Comparison of ENCODE assay signal across 8 cellular contexts in the genomic region with DNA sequence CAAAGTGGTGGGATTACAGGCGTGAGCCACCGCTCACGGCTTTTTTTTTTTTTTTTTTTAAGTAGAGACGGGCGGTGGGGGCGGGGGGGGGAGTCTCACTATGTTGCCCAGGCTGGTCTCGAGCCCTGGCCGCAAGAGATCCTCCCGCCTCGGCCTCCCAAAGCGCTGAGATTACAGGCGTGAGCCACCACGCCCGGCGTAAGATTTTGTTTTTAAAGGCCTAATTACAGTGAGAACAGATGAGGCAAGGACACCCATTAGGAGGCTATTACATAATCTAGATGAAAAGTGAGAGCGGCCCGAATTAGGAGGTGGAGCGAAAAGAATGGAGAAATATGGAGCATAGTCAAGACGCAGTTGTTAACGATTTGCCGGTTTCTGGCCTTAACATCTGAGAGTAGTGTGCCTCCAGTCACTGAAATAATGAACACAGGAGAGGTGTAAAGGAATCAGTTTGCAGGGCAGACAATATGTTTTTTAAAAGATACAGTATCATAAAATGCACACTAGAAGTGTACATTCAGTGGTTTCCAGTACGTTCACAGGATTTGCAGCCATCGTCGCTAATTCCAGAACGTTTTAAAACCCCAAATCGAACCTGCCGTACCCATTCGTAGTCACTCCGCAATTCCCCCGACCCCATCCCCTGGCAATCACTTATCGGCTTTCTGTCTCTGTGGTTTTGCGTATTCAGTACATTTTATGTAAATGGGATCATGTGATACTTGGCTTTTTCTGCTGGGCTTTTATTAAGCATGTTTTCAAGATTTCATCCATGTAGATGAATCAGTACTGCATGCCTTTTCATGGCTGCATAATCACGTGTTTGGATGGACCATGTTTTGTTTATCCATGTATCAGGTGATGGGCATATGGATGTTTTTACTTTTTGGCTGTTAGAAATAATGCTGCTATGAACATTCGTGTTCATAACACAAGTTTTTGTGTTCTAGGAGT. TPM values are rescaled to one million over a fixed set of nuclear protein-coding genes. Genes with fewer than 3 reads are reported as not detected.
DNase-seq lines count a peak whose midpoint lies in the region; ATAC-seq, FAIRE-seq and TF ChIP-seq lines count a peak whose summit lies in the region.

No MANE protein-coding gene starts in this region.

- H3K27ac ChIP-seq in KMS-11: no peak overlapping the region; the same call in 1 of the 2 replicates

- TF ChIP-seq CTCF in BE2C (IDR thresholded peaks at IDR 0.05; ENCODE audit: low read depth, low read length) (no peak), KMS-11 (conservative IDR thresholded peaks at IDR 0.05; ENCODE audit: low read depth, low read length) (no peak), bronchial epithelial cell (IDR thresholded peaks at IDR 0.05; ENCODE audit: insufficient read depth, low read length, severe bottlenecking) (no peak)

- no peak for FAIRE-seq in bronchial epithelial cell (lab: Jason Lieb, UNC)

- no peaks in the 10 kb centered on the region for H3K36me3 ChIP-seq in BE2C
- H3K36me3 ChIP-seq in KMS-11 (ENCODE audit: insufficient read depth): no peaks in the 10 kb centered on the region
- H3K36me3 ChIP-seq in bronchial epithelial cell (ENCODE audit: control insufficient read depth, insufficient read depth, low read length): peaks cover 2% of the 10 kb centered on the region

- H3K4me1 Mint-ChIP-seq in naive B cell: peaks cover 41 to 49% (median 42%) of the 10 kb centered on the region in 3 donors

- no peaks in the 10 kb centered on the region for H3K4me1 ChIP-seq in BE2C
- peaks cover 16% of the 10 kb centered on the region for H3K4me1 ChIP-seq in KMS-11 (ENCODE audit: low read depth, poor library complexity, severe bottlenecking)

- no peak overlapping the region for H2AFZ ChIP-seq in KMS-11 (ENCODE audit: low read depth)

- H3K27me3 Mint-ChIP-seq in naive B cell: no peaks in the 10 kb centered on the region

- peak overlapping the region; percentile 66 for H3K4me2 ChIP-seq in KMS-11

- H3K36me3 Mint-ChIP-seq in naive B cell: peaks cover 0 to 8% of the 10 kb centered on the region in 2 donors

- no peak overlapping the region; the same call in 1 of the 2 replicates for H3K9ac ChIP-seq in KMS-11

- no peaks in the 10 kb centered on the region for H3K9me3 Mint-ChIP-seq in naive B cell

- H3K27me3 ChIP-seq in BE2C (no peaks in the 10 kb centered on the region), KMS-11 (ENCODE audit: insufficient read depth, low read depth) (no peaks in the 10 kb centered on the region), bronchial epithelial cell (ENCODE audit: control insufficient read depth, insufficient read depth, low read length) (no peaks in the 10 kb centered on the region)

- H4K20me1 ChIP-seq in KMS-11 (ENCODE audit: insufficient read depth): no peaks in the 10 kb centered on the region

- peaks cover 41% of the 10 kb centered on the region; the same call in 1 of the 2 replicates for H3K79me2 ChIP-seq in KMS-11 (ENCODE audit: insufficient read depth, low read depth)

- DNase-seq in BE2C: no peak
- DNase-seq in bronchial epithelial cell (ENCODE audit: low read depth): no peak
- DNase-seq in naive B cell: no peak
- DNase-seq in activated CD4-positive, CD25-positive, alpha-beta regulatory T cell (lab: John Stamatoyannopoulos, UW): no peak
- no peak for DNase-seq in NCI-H2107 treated with DMSO at 0.1 percent for 48 hours (lab: John Stamatoyannopoulos, UW; ENCODE audit: unreplicated experiment)
- no peak for DNase-seq in SK-N-DZ (ENCODE audit: low spot score)
- DNase-seq in NK-92 (lab: John Stamatoyannopoulos, UW; ENCODE audit: unreplicated experiment): no peak

- H3K27ac Mint-ChIP-seq in naive B cell: peak overlapping the region; percentile 17 to 98 (median 95)

- ATAC-seq in naive B cell (ENCODE audit: low read depth in 2 of 2): no peak

- H3K9me3 ChIP-seq in BE2C: no peaks in the 10 kb centered on the region

- H3K4me3 ChIP-seq in BE2C (ENCODE audit: low read depth, low read length): peak overlapping the region; percentile 96
- H3K4me3 ChIP-seq in KMS-11 (IDR thresholded peaks at IDR 0.05; ENCODE audit: insufficient read depth, low read depth, low read length): no peak overlapping the region
- H3K4me3 ChIP-seq in bronchial epithelial cell (ENCODE audit: low read depth, low read length): peak overlapping the region; percentile 86

- peak overlapping the region; percentile 95 to 100 (median 99) for H3K4me3 Mint-ChIP-seq in naive B cell

RNA-seq across cellular contexts. Expression of a gene that starts 1.4 kb away (rescaled TPM):
- 8.1 TPM for polyA plus RNA-seq in BE2C (2012; ENCODE audit: insufficient read depth, insufficient read length, low read depth)
- total RNA-seq in bronchial epithelial cell: 1.3 and 2.4 TPM in 2 replicates
- 1 to 10 TPM in 1 of 6 donors, under 1 TPM in 5; 0.29 to 1.6 (median 0.74) TPM for polyA plus RNA-seq in naive B cell (ENCODE audit: low read depth in 6 of 6)
- polyA plus RNA-seq in SK-N-DZ (2014; cell fraction: cytosol; rRNA removed): 4.0 and 4.2 TPM in 2 replicates
- polyA plus RNA-seq in SK-N-DZ (2014; cell fraction: nucleus; rRNA removed): 9.0 and 13.8 TPM in 2 replicates

RNA-seq across cellular contexts. Expression of a gene that starts 35.6 kb away (rescaled TPM):
- polyA plus RNA-seq in BE2C (2012; ENCODE audit: insufficient read depth, insufficient read length, low read depth): 0.91 TPM
- not detected in 2 replicates for total RNA-seq in bronchial epithelial cell
- polyA plus RNA-seq in naive B cell (ENCODE audit: low read depth in 6 of 6): 10 to 100 TPM in 4 of 6 donors, 1 to 10 TPM in 2; 7.9 to 20.8 (median 11.2) TPM
- polyA plus RNA-seq in SK-N-DZ (2014; cell fraction: cytosol; rRNA removed): not detected in 2 replicates
- 0.65 TPM in 1 of 2 replicates, not detected in the other for polyA plus RNA-seq in SK-N-DZ (2014; cell fraction: nucleus; rRNA removed)

RNA-seq across cellular contexts. Expression of a gene that starts 41.7 kb away (rescaled TPM):
- polyA plus RNA-seq in BE2C (2012; ENCODE audit: insufficient read depth, insufficient read length, low read depth): 28.7 TPM
- 6.8 and 12.3 TPM in 2 replicates for total RNA-seq in bronchial epithelial cell
- polyA plus RNA-seq in naive B cell (ENCODE audit: low read depth in 6 of 6): 10 to 100 TPM in 1 of 6 donors, 1 to 10 TPM in 4, not detected in 1; 2.5 to 24.4 (median 3.8) TPM
- 18.7 and 22.3 TPM in 2 replicates for polyA plus RNA-seq in SK-N-DZ (2014; cell fraction: cytosol; rRNA removed)
- 16.6 and 27.5 TPM in 2 replicates for polyA plus RNA-seq in SK-N-DZ (2014; cell fraction: nucleus; rRNA removed)
